Comparison of ENCODE assay signal across 8 cellular contexts in the genomic region with DNA sequence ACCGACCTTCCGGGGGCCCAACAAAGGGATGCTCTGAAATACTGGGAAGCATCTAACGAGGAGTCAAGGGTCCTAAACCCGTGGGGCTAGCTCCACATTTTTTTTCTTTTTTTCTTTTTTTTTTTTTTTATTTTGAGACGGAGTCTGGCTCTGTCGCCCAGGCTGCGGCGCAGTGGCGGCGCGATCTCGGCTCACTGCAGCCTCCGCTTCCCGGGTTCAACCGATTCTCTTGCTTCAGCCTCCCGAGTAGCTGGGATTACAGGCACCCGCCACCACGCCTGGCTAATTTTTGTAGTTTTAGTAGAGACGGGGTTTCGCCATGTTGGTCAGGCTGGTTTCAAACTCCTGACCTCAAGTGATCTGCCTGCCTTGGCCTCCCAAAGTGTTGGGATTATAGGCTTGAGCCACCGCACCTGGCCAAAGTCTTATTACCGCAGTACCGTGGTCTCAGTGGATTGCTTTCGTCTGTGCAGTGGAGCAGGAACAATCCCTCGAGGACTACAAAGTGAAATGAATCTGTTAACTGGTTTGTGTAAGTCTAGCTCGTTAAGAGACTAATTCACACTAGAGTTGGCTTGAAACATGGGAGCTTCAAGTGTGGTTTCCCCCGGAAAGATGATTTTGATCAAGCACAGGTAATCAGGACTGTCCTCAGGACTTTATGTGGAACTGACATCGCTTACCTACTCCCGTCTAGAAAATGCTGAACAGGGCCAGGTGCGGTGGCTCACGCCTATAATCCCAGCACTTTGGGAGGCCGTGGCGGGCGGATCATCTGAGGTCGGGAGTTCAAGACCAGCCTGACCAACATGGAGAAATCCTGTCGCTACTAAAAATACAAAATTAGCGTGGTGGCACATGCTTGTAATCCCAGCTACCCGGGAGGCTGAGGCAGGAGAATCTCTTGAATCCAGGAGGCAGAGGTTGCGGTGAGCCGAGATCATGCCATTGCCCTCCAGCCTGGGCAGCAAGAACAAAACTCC. TPM values are rescaled to one million over a fixed set of nuclear protein-coding genes. Genes with fewer than 3 reads are reported as not detected.
DNase-seq lines count a peak whose midpoint lies in the region; TF ChIP-seq lines count a peak whose summit lies in the region.
"Not testable (repeated sequence)": the region's sequence is repeated elsewhere in the genome, so short reads cannot be mapped to it uniquely, and the experiment has no call there.

No MANE protein-coding gene starts in this region.

- H3K27ac ChIP-seq in esophagus squamous epithelium (peak overlapping the region; percentile 90 to 97 (median 92)), liver (ENCODE audit: low read depth in 1 of 2, low read length in 2 of 2) (peak overlapping the region; percentile 61 to 80), parathyroid adenoma (peak overlapping the region; percentile 77), tibial nerve (peak overlapping the region; percentile 75 to 93 (median 90))

- not testable (repeated sequence) for TF ChIP-seq POLR2A in esophagus squamous epithelium (IDR thresholded peaks at IDR 0.05); tibial nerve (IDR thresholded peaks at IDR 0.05)

- peak overlapping the region; percentile 84 for H3K4me3 ChIP-seq in LNCaP clone FGC (ENCODE audit: low read depth, low read length)
- H3K4me3 ChIP-seq in astrocyte of the spinal cord (ENCODE audit: low read depth, low read length) = peak overlapping the region; percentile 69
- peak overlapping the region; percentile 63 to 92 (median 74) for H3K4me3 ChIP-seq in esophagus squamous epithelium
- peak overlapping the region in 2 of 3 donors; percentile 81 to 95 for H3K4me3 ChIP-seq in liver (ENCODE audit: low read depth in 1 of 3, low read length in 3 of 3)
- peak overlapping the region; percentile 68 for H3K4me3 ChIP-seq in parathyroid adenoma (ENCODE audit: low read depth, low read length)
- H3K4me3 ChIP-seq in tibial nerve = peak overlapping the region; percentile 72 to 81 (median 78)

- BruUV-seq in Calu3 (replicated peaks; lab: Mats Ljungman, UMichigan) = not testable (repeated sequence)

- peak overlapping the region; percentile 82 for H3K4me3 Mint-ChIP-seq in Calu3 (ENCODE audit: low read depth, unreplicated experiment)
- peak overlapping the region; percentile 85 for H3K4me3 Mint-ChIP-seq in T-helper 2 cell treated with Interferon-gamma antibody and Interleukin-4, amounts not matched to agents 5 μg/mL and 100 μg/mL, for 36 hours

- H3K27me3 Mint-ChIP-seq in Calu3 (ENCODE audit: unreplicated experiment); T-helper 2 cell treated with Interferon-gamma antibody and Interleukin-4, amounts not matched to agents 5 μg/mL and 100 μg/mL, for 36 hours (ENCODE audit: low read depth): not testable (repeated sequence)

- not testable (repeated sequence) for H3K27me3 ChIP-seq in esophagus squamous epithelium; liver (ENCODE audit: control insufficient read depth in 4 of 4, insufficient read depth in 4 of 4, low read length in 3 of 4); parathyroid adenoma (ENCODE audit: control insufficient read depth, insufficient read depth, low read length); tibial nerve

- WGBS in esophagus squamous epithelium, 2 donors = 68 to 74% methylated on average over 20 to 30 of the region's 40 CpGs
- WGBS in liver = 85% methylated on average over 40 of the region's 40 CpGs
- WGBS in tibial nerve, 2 donors = 78 to 80% methylated on average over 40 of the region's 40 CpGs

- peak overlapping the region; percentile 71 for H3K27ac Mint-ChIP-seq in Calu3 (ENCODE audit: unreplicated experiment)
- peak overlapping the region; percentile 80 for H3K27ac Mint-ChIP-seq in T-helper 2 cell treated with Interferon-gamma antibody and Interleukin-4, amounts not matched to agents 5 μg/mL and 100 μg/mL, for 36 hours

- peaks cover 0 to 24% (median 15%) of the 10 kb centered on the region in 3 donors for H3K36me3 ChIP-seq in esophagus squamous epithelium
- H3K36me3 ChIP-seq in liver (ENCODE audit: control insufficient read depth in 4 of 4, insufficient read depth in 3 of 4, low read depth in 1 of 4, low read length in 3 of 4) = peaks cover 0 to 14% (median 5%) of the 10 kb centered on the region in 4 donors
- not testable (repeated sequence) for H3K36me3 ChIP-seq in parathyroid adenoma (ENCODE audit: control insufficient read depth, insufficient read depth, low read length)
- peaks cover 0 to 25% (median 0%) of the 10 kb centered on the region in 3 donors for H3K36me3 ChIP-seq in tibial nerve

- in situ Hi-C loops in astrocyte of the spinal cord (cut with HindIII; ENCODE audit: low sequenced_read_pairs) = not testable (repeated sequence)

- H3K9me3 ChIP-seq in esophagus squamous epithelium; liver (ENCODE audit: control insufficient read depth in 4 of 4, low read length in 3 of 4); parathyroid adenoma (ENCODE audit: control insufficient read depth, low read length); tibial nerve: not testable (repeated sequence)

- not testable (repeated sequence) for TF ChIP-seq EP300 in tibial nerve (IDR thresholded peaks at IDR 0.05)

- CTCF ChIA-PET in Calu3 (lab: Charles Lee) = interaction anchor here (0.7 to 2.4 kb wide), 3 partner anchors 17 to 68 kb away, joined by 4 to 21 read pairs (median 7); no protein-coding TSS in a partner anchor

- H3K36me3 Mint-ChIP-seq in Calu3 (ENCODE audit: insufficient read depth, unreplicated experiment) = peaks cover 84% of the 10 kb centered on the region
- peaks cover 23% of the 10 kb centered on the region for H3K36me3 Mint-ChIP-seq in T-helper 2 cell treated with Interferon-gamma antibody and Interleukin-4, amounts not matched to agents 5 μg/mL and 100 μg/mL, for 36 hours (ENCODE audit: low read depth)

- not testable (repeated sequence) for H3K79me2 ChIP-seq in parathyroid adenoma

- TF ChIP-seq RAD21 in liver (IDR thresholded peaks at IDR 0.05) = not testable (repeated sequence)

- not testable (repeated sequence) for H3K9me3 Mint-ChIP-seq in Calu3 (ENCODE audit: low read depth, unreplicated experiment); T-helper 2 cell treated with Interferon-gamma antibody and Interleukin-4, amounts not matched to agents 5 μg/mL and 100 μg/mL, for 36 hours

- DNase-seq in Calu3; LNCaP clone FGC (ENCODE audit: low read depth); T-helper 2 cell treated with Interferon-gamma antibody and Interleukin-4, amounts not matched to agents 5 μg/mL and 100 μg/mL, for 36 hours (ENCODE audit: low spot score); astrocyte of the spinal cord (ENCODE audit: low read depth, low spot score); esophagus squamous epithelium (lab: John Stamatoyannopoulos, UW); tibial nerve (ENCODE audit: low spot score in 2 of 2): not testable (repeated sequence)

- H3K4me1 Mint-ChIP-seq in Calu3 (ENCODE audit: low read depth, unreplicated experiment) = peaks cover 10% of the 10 kb centered on the region
- peaks cover 18% of the 10 kb centered on the region for H3K4me1 Mint-ChIP-seq in T-helper 2 cell treated with Interferon-gamma antibody and Interleukin-4, amounts not matched to agents 5 μg/mL and 100 μg/mL, for 36 hours (ENCODE audit: low read depth)

- intact Hi-C loops in Calu3 (cut with micrococcal nuclease; ENCODE audit: unreplicated experiment) = not testable (repeated sequence)
- intact Hi-C loops in esophagus squamous epithelium (cut with DNase I) = loop anchor here (5.0 kb wide), 1 partner anchor 35 kb away; no protein-coding TSS in a partner anchor

- H3K9ac ChIP-seq in liver (ENCODE audit: low read depth in 1 of 2, low read length in 2 of 2) = not testable (repeated sequence)
- peak overlapping the region; percentile 69 for H3K9ac ChIP-seq in parathyroid adenoma

- H3K4me1 ChIP-seq in esophagus squamous epithelium = peaks cover 8 to 89% (median 41%) of the 10 kb centered on the region in 3 donors
- not testable (repeated sequence) for H3K4me1 ChIP-seq in liver (ENCODE audit: control insufficient read depth in 4 of 4, insufficient read depth in 4 of 4, low read length in 3 of 4); parathyroid adenoma
- peaks cover 0 to 19% (median 6%) of the 10 kb centered on the region in 4 donors for H3K4me1 ChIP-seq in tibial nerve

- H2AFZ ChIP-seq in parathyroid adenoma = peak overlapping the region; percentile 96

- not testable (repeated sequence) for TF ChIP-seq CTCF in Calu3 (IDR thresholded peaks at IDR 0.05; ENCODE audit: unreplicated experiment); LNCaP clone FGC (IDR thresholded peaks at IDR 0.05; ENCODE audit: control insufficient read depth, extremely low read depth, insufficient read depth); astrocyte of the spinal cord (IDR thresholded peaks at IDR 0.05; ENCODE audit: low read depth, low read length); esophagus squamous epithelium (IDR thresholded peaks at IDR 0.05); liver (IDR thresholded peaks at IDR 0.05; ENCODE audit: low read depth, low read length, missing input control); parathyroid adenoma (IDR thresholded peaks at IDR 0.05); tibial nerve (IDR thresholded peaks at IDR 0.05)

- peak overlapping the region; percentile 82 for H3K4me2 ChIP-seq in parathyroid adenoma (ENCODE audit: low read length)

RNA-seq across cellular contexts. Expression of a gene that starts 0.8 kb away (rescaled TPM):
- total RNA-seq in Calu3 (2022) = 56.6 and 58.2 TPM in 2 replicates
- 10 to 100 TPM; 81.7 to 97.5 (median 88.4) TPM for total RNA-seq in esophagus squamous epithelium
- 10 to 100 TPM; 13.6 to 27.2 TPM for total RNA-seq in liver
- polyA plus RNA-seq in liver = 10 to 100 TPM; 22.5 to 26.4 TPM
- 100 to 1,000 TPM; 137 to 194 (median 166) TPM for total RNA-seq in tibial nerve

RNA-seq across cellular contexts. Expression of a gene that starts 22.0 kb away (rescaled TPM):
- total RNA-seq in Calu3 (2022) = 479 and 546 TPM in 2 replicates
- 100 to 1,000 TPM in 3 of 4 donors, 10 to 100 TPM in 1; 82.2 to 249 (median 196) TPM for total RNA-seq in esophagus squamous epithelium
- 10 to 100 TPM; 20.5 to 47.8 TPM for total RNA-seq in liver
- 10 to 100 TPM; 41.1 to 46.8 TPM for polyA plus RNA-seq in liver
- 10 to 100 TPM; 13.5 to 53.4 (median 32.4) TPM for total RNA-seq in tibial nerve

RNA-seq across cellular contexts. Expression of a gene that starts 22.5 kb away (rescaled TPM):
- total RNA-seq in Calu3 (2022) = 18.6 and 19.8 TPM in 2 replicates
- 1 to 10 TPM; 4.0 to 9.1 (median 5.3) TPM for total RNA-seq in esophagus squamous epithelium
- 1 to 10 TPM; 1.7 to 3.1 TPM for total RNA-seq in liver
- polyA plus RNA-seq in liver = 1 to 10 TPM; 4.3 to 6.6 TPM
- total RNA-seq in tibial nerve = 10 to 100 TPM in 1 of 4 donors, 1 to 10 TPM in 3; 4.2 to 12.0 (median 8.3) TPM

RNA-seq across cellular contexts. Expression of a gene that starts 44.6 kb away (rescaled TPM):
- total RNA-seq in Calu3 (2022) = 124 and 187 TPM in 2 replicates
- 10 to 100 TPM; 13.4 to 22.9 (median 17.4) TPM for total RNA-seq in esophagus squamous epithelium
- 1 to 10 TPM; 3.0 to 4.5 TPM for total RNA-seq in liver
- 1 to 10 TPM; 1.0 to 2.1 TPM for polyA plus RNA-seq in liver
- 10 to 100 TPM in 1 of 4 donors, 1 to 10 TPM in 3; 4.6 to 27.9 (median 7.7) TPM for total RNA-seq in tibial nerve

RNA-seq across cellular contexts. Expression of a gene that starts 50.5 kb away (rescaled TPM):
- total RNA-seq in Calu3 (2022) (401 and 429 TPM in 2 replicates), esophagus squamous epithelium (100 to 1,000 TPM in 1 of 4 donors, 10 to 100 TPM in 3; 49.5 to 110 (median 69.5) TPM), liver (10 to 100 TPM; 20.9 to 79.0 TPM), tibial nerve (10 to 100 TPM; 38.1 to 62.9 (median 59.8) TPM)
- 100 to 1,000 TPM in 1 of 2 donors, 10 to 100 TPM in 1; 22.0 to 160 TPM for polyA plus RNA-seq in liver
